In genomic region chr12:132170094-132170636, GRCh38 we compare ENCODE assay signal across 16 cellular contexts. TPM values are rescaled to one million over a fixed set of nuclear protein-coding genes. Genes with fewer than 3 reads are reported as not detected.
DNase-seq lines count a peak whose midpoint lies in the region; ATAC-seq and TF ChIP-seq lines count a peak whose summit lies in the region.
"Had no signal": no experiment of that assay in that cellular context is flagged by ENCODE, and none has a peak within 500 bp of the region (broad histone marks: within the 10 kb centered on the region; RNA-seq: fewer than 3 reads in every experiment).

No MANE protein-coding gene starts in this region.

- no peak for ATAC-seq in Right ventricle myocardium superior (ENCODE audit: poor library complexity)
- ATAC-seq in Right ventricle myocardium inferior = no peak
- ATAC-seq in activated T-cell treated with anti-CD3 and anti-CD28 coated beads, Interleukin-2, amount 50 U/mL, for 4 hours = no peak

- DNase-seq in Right ventricle myocardium superior (peak; percentile 27), Right ventricle myocardium inferior (ENCODE audit: missing footprints) (no peak), NCI-H69 (lab: John Stamatoyannopoulos, UW) (peak; percentile 19), fibroblast of mammary gland (ENCODE audit: low read depth) (peak; percentile 92), spleen (peak; percentile 59), HuH-7.5 (ENCODE audit: low spot score) (no peak), 8988T (no peak)
- DNase-seq in activated T-cell treated with anti-CD3 and anti-CD28 coated beads, Interleukin-2, amount 50 U/mL, for 4 hours = no peak
- DNase-seq: activated CD4-positive, alpha-beta T cell treated with anti-CD3 and anti-CD28 coated beads for 48 hours; activated naive CD4-positive, alpha-beta T cell; hippocampal formation; KG1; NCI-H345; retina had no signal

- peaks cover 23% of the 10 kb centered on the region for H3K4me1 Mint-ChIP-seq in activated T-cell treated with anti-CD3 and anti-CD28 coated beads, Interleukin-2, amount 50 U/mL, for 4 hours (ENCODE audit: low read depth)

- peaks cover 0 to 69% (median 37%) of the 10 kb centered on the region in 7 donors for H3K27me3 ChIP-seq in spleen (replicated peaks in 1 of 7)

- no peak overlapping the region for H3K4me3 Mint-ChIP-seq in activated T-cell treated with anti-CD3 and anti-CD28 coated beads, Interleukin-2, amount 50 U/mL, for 4 hours
- H3K4me3 Mint-ChIP-seq: B cell had no signal

- H3K27ac ChIP-seq in spleen = no peak overlapping the region

- WGBS in spleen, 5 donors = 30 to 46% (median 33%) methylated on average over 15 to 16 of the region's 16 CpGs

- H3K4me1 ChIP-seq in spleen = no peaks in the 10 kb centered on the region

- no peaks in the 10 kb centered on the region for H3K9me3 ChIP-seq in spleen
- H3K9me3 ChIP-seq: thoracic aorta had no signal

- H3K4me3 ChIP-seq in fibroblast of mammary gland (ENCODE audit: control insufficient read depth, low read depth, low read length) (no peak overlapping the region), spleen (no peak overlapping the region)
- H3K4me3 ChIP-seq: thoracic aorta had no signal

- intact Hi-C loops in Right ventricle myocardium superior (cut with DNase I) (no loop called here), Right ventricle myocardium inferior (cut with DNase I) (no loop called here), spleen (cut with DNase I; ENCODE audit: low total_unique reads) (no loop called here)

- H3K9me3 Mint-ChIP-seq in activated T-cell treated with anti-CD3 and anti-CD28 coated beads, Interleukin-2, amount 50 U/mL, for 4 hours = no peaks in the 10 kb centered on the region

- TF ChIP-seq CTCF in fibroblast of mammary gland (conservative IDR thresholded peaks at IDR 0.05; ENCODE audit: control insufficient read depth, insufficient read depth, low read depth, low read length) (no peak), spleen (IDR thresholded peaks at IDR 0.05 in 8 of 11, conservative IDR thresholded peaks at IDR 0.05 in 3 of 11) (no peak)

- no peak for TF ChIP-seq POLR2A in spleen (IDR thresholded peaks at IDR 0.05)

- no peaks in the 10 kb centered on the region for H3K36me3 ChIP-seq in spleen
- H3K36me3 ChIP-seq: thoracic aorta had no signal

- peaks cover 7% of the 10 kb centered on the region for H3K27me3 Mint-ChIP-seq in activated T-cell treated with anti-CD3 and anti-CD28 coated beads, Interleukin-2, amount 50 U/mL, for 4 hours (ENCODE audit: low read depth)

- H3K36me3 Mint-ChIP-seq in activated T-cell treated with anti-CD3 and anti-CD28 coated beads, Interleukin-2, amount 50 U/mL, for 4 hours (ENCODE audit: insufficient read depth) = no peaks in the 10 kb centered on the region

RNA-seq across cellular contexts. Expression of gene NOC4L, which starts 25.9 kb away (rescaled TPM):
- total RNA-seq in Right ventricle myocardium superior = 9.5 TPM
- total RNA-seq in Right ventricle myocardium inferior = 9.2 TPM
- 10 to 100 TPM in 6 of 7 donors, 1 to 10 TPM in 1; 8.3 to 18.7 (median 14.6) TPM for total RNA-seq in spleen
- polyA plus RNA-seq in spleen = 10 to 100 TPM; 25.2 to 38.6 (median 33.1) TPM
- total RNA-seq in activated T-cell treated with anti-CD3 and anti-CD28 coated beads, Interleukin-2, amount 50 U/mL, for 4 hours = 10 to 100 TPM; 85.3 to 92.5 (median 89.0) TPM

RNA-seq across cellular contexts. Expression of gene DDX51, which starts 26.0 kb away (rescaled TPM):
- total RNA-seq in Right ventricle myocardium superior (10.3 TPM), Right ventricle myocardium inferior (10.4 TPM), spleen (10 to 100 TPM; 17.8 to 31.6 (median 19.4) TPM)
- 10 to 100 TPM; 16.9 to 36.0 (median 19.5) TPM for polyA plus RNA-seq in spleen
- 10 to 100 TPM; 71.4 to 83.5 (median 72.8) TPM for total RNA-seq in activated T-cell treated with anti-CD3 and anti-CD28 coated beads, Interleukin-2, amount 50 U/mL, for 4 hours

Comparison
In these comparisons a context has a peak if more than half of its experiments do, and no peak if none do; other contexts are left out.
1. DNase-seq: peak in Right ventricle myocardium superior (single experiment), NCI-H69 (single experiment), fibroblast of mammary gland (single experiment) and spleen (single experiment); none in Right ventricle myocardium inferior (single experiment), HuH-7.5 (single experiment), activated T-cell treated with anti-CD3 and anti-CD28 coated beads, Interleukin-2, amount 50 U/mL, for 4 hours (single experiment) and 8988T (single experiment).